1 cellular context compared by ENCODE assay signal in genomic region chr9:114156658-114157421, GRCh38.
A peak's percentile ranks its signal among the peaks of the same experiment; 100 is the strongest.
TF ChIP-seq lines count a peak whose summit lies in the region.

No MANE protein-coding gene starts in this region.

TF ChIP-seq in HepG2, 621 proteins besides CTCF, POLR2A, EP300 and RAD21 (continued from another document and continues in another):
- TF ChIP-seq KIAA2018 (CRISPR knock-in tag; IDR thresholded peaks at IDR 0.05; ENCODE audit: borderline replicate concordance), result no peak
- no peak for TF ChIP-seq ZBTB49 (CRISPR knock-in tag; IDR thresholded peaks at IDR 0.05; ENCODE audit: borderline replicate concordance)
- peak; percentile 27; the same call in 1 of the 3 replicates for TF ChIP-seq MXI1 (IDR thresholded peaks at IDR 0.05; ENCODE audit: borderline replicate concordance, low read depth, low read length)
- TF ChIP-seq ZNF605 (CRISPR knock-in tag; IDR thresholded peaks at IDR 0.05), result peak; percentile 9; the same call in 1 of the 2 replicates
- no peak for TF ChIP-seq ZNF225 (CRISPR knock-in tag; IDR thresholded peaks at IDR 0.05)
- TF ChIP-seq GATAD2A (CRISPR knock-in tag; IDR thresholded peaks at IDR 0.05), result no peak
- no peak for TF ChIP-seq SMC3 (IDR thresholded peaks at IDR 0.05; ENCODE audit: low read length)
- TF ChIP-seq CBFB (CRISPR knock-in tag; IDR thresholded peaks at IDR 0.05), result no peak
- peak; percentile 65; the same call in 1 of the 2 replicates for TF ChIP-seq ZNF646 (CRISPR knock-in tag; IDR thresholded peaks at IDR 0.05)
- 0 out of 2 replicates have a peak, but pooled peaks have one; percentile 24 for TF ChIP-seq ZNF619 (CRISPR knock-in tag; IDR thresholded peaks at IDR 0.05)
- no peak for TF ChIP-seq ZNF431 (CRISPR knock-in tag; IDR thresholded peaks at IDR 0.05; ENCODE audit: borderline replicate concordance, low read depth)
- no peak for TF ChIP-seq LCORL (IDR thresholded peaks at IDR 0.05)
- TF ChIP-seq LCORL (CRISPR knock-in tag; IDR thresholded peaks at IDR 0.05), result peak; percentile 25
- no peak for TF ChIP-seq TBL1XR1 (IDR thresholded peaks at IDR 0.05; ENCODE audit: borderline replicate concordance, low read length, partially characterized antibody)
- peak; percentile 17 to 58; a peak in 2 of 4 replicates for TF ChIP-seq HMGXB4 (CRISPR knock-in tag; IDR thresholded peaks at IDR 0.05; ENCODE audit: borderline replicate concordance in 1 of 2, low read depth in 1 of 2)
- TF ChIP-seq FOXO4 (CRISPR knock-in tag; conservative IDR thresholded peaks at IDR 0.05), result no peak
- no peak for TF ChIP-seq HOXA5 (CRISPR knock-in tag; IDR thresholded peaks at IDR 0.05)
- TF ChIP-seq ASH2L (IDR thresholded peaks at IDR 0.05; ENCODE audit: insufficient read length, low read depth, low read length), result peak; percentile 58
- TF ChIP-seq NRL (CRISPR knock-in tag; IDR thresholded peaks at IDR 0.05; ENCODE audit: borderline replicate concordance), result no peak
- TF ChIP-seq BATF2 (CRISPR knock-in tag; IDR thresholded peaks at IDR 0.05), result no peak
- TF ChIP-seq ZBTB25 (CRISPR knock-in tag; IDR thresholded peaks at IDR 0.05), result no peak
- TF ChIP-seq RNF2 (conservative IDR thresholded peaks at IDR 0.05; ENCODE audit: low read depth), result no peak
- 0 out of 2 replicates have a peak, but pooled peaks have one; percentile 36 for TF ChIP-seq ZNF556 (CRISPR knock-in tag; IDR thresholded peaks at IDR 0.05; ENCODE audit: borderline replicate concordance)
- TF ChIP-seq ZHX1 (CRISPR knock-in tag; IDR thresholded peaks at IDR 0.05; ENCODE audit: low read depth), result peak; percentile 62; the same call in 1 of the 2 replicates
- TF ChIP-seq ETV5 (CRISPR knock-in tag; IDR thresholded peaks at IDR 0.05; ENCODE audit: borderline replicate concordance), result no peak
- TF ChIP-seq ATF7 (IDR thresholded peaks at IDR 0.05), result no peak
- TF ChIP-seq ATF7 (CRISPR knock-in tag; IDR thresholded peaks at IDR 0.05), result 0 out of 2 replicates have a peak, but pooled peaks have one; percentile 16
- no peak for TF ChIP-seq ZNF546 (CRISPR knock-in tag; conservative IDR thresholded peaks at IDR 0.05)
- TF ChIP-seq HNRNPLL (IDR thresholded peaks at IDR 0.05; ENCODE audit: low read depth, low read length, poor library complexity, severe bottlenecking), result peak; percentile 50
